2 cellular contexts compared by ENCODE assay signal in genomic region chr9:129774791-129775149, GRCh38.
TF ChIP-seq lines count a peak whose summit lies in the region.

No MANE protein-coding gene starts in this region.

TF ChIP-seq in SK-N-SH, 30 proteins besides CTCF, POLR2A, EP300 and RAD21:
- TF ChIP-seq REST (IDR thresholded peaks at IDR 0.05; ENCODE audit: low read depth, low read length) (no peak), FOXM1 (IDR thresholded peaks at IDR 0.05; ENCODE audit: low read depth) (no peak), GABPA (IDR thresholded peaks at IDR 0.05; ENCODE audit: low read depth) (no peak), EZH2phosphoT487 (IDR thresholded peaks at IDR 0.05; ENCODE audit: borderline replicate concordance, low read depth) (no peak), USF2 (IDR thresholded peaks at IDR 0.05; ENCODE audit: borderline replicate concordance, low read depth, low read length) (no peak), ELF1 (IDR thresholded peaks at IDR 0.05) (no peak), IRF3 (IDR thresholded peaks at IDR 0.05; ENCODE audit: low read depth, low read length) (no peak)

TF ChIP-seq in SK-N-SH treated with all-trans-retinoic acid at 6 μM for 48 hours, 23 proteins besides CTCF, POLR2A, EP300 and RAD21:
- TF ChIP-seq ZNF8 (CRISPR knock-in tag; IDR thresholded peaks at IDR 0.05) (no peak), CREB5 (CRISPR knock-in tag; IDR thresholded peaks at IDR 0.05; ENCODE audit: low read depth) (no peak), ESRRG (CRISPR knock-in tag; IDR thresholded peaks at IDR 0.05) (no peak), SNAI2 (CRISPR knock-in tag; IDR thresholded peaks at IDR 0.05) (no peak), POU6F1 (CRISPR knock-in tag; IDR thresholded peaks at IDR 0.05; ENCODE audit: borderline replicate concordance, low read depth) (no peak), ISL1 (CRISPR knock-in tag; IDR thresholded peaks at IDR 0.05) (no peak), PPARA (CRISPR knock-in tag; IDR thresholded peaks at IDR 0.05; ENCODE audit: borderline replicate concordance) (no peak), BACH2 (CRISPR knock-in tag; IDR thresholded peaks at IDR 0.05; ENCODE audit: borderline replicate concordance) (no peak), TOX (CRISPR knock-in tag; IDR thresholded peaks at IDR 0.05; ENCODE audit: borderline replicate concordance) (no peak), TSHZ2 (CRISPR knock-in tag; IDR thresholded peaks at IDR 0.05) (no peak), ZFP3 (CRISPR knock-in tag; IDR thresholded peaks at IDR 0.05) (no peak), PATZ1 (CRISPR knock-in tag; IDR thresholded peaks at IDR 0.05; ENCODE audit: borderline replicate concordance) (no peak), CSRNP3 (CRISPR knock-in tag; IDR thresholded peaks at IDR 0.05) (no peak), ZC3H10 (CRISPR knock-in tag; IDR thresholded peaks at IDR 0.05) (no peak), OSR1 (CRISPR knock-in tag; IDR thresholded peaks at IDR 0.05) (no peak), TCF4 (CRISPR knock-in tag; IDR thresholded peaks at IDR 0.05; ENCODE audit: borderline replicate concordance) (no peak)
